In the genomic region with DNA sequence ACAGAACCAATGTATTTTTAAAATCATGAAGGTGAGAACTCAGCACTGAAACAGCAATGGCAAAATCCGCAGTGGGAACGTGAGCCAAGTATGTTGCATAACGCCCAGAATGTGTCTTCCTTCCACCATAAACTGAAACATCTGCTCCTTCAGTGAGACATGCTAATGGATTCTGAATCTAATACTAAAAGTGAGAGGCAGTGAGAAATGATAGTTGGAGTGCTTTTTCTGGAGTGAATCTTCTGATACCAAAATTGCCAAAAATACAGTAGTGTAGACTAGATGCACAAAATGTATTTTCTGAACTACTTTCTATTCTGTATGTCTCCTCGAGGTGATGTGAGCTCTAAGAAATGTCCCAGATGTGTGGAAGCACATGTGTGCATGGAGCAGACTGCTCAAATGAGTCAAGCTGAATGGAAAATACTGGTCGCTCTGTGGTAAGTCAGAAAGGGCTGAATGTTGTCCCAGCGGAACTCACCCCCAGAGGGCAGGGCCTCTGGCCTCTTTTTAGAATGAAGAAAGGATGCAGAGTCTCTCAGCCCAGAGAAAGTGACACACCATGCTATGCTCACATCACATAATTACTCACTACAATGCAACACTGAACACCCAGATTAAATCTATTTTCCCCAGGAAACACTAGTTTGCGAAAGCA, we compare ENCODE assay signal across 10 cellular contexts.
DNase-seq lines count a peak whose midpoint lies in the region; ATAC-seq, FAIRE-seq and TF ChIP-seq lines count a peak whose summit lies in the region.
"Had no signal": no experiment of that assay in that cellular context is flagged by ENCODE, and none has a peak within 500 bp of the region (broad histone marks: within the 10 kb centered on the region; RNA-seq: fewer than 3 reads in every experiment).

No MANE protein-coding gene starts in this region.

- H2AFZ ChIP-seq in astrocyte (ENCODE audit: low read depth, low read length): no peak overlapping the region

- intact Hi-C loops in activated CD4-positive, alpha-beta T cell treated with anti-CD3 and anti-CD28 coated beads for 36 hours (cut with DNase I, micrococcal nuclease): loop anchor here (1.0 to 10.0 kb wide), 6 partner anchors 42 to 295 kb away; partner anchors contain the start of gene ATP10A (in 2 of the 2)
- intact Hi-C loops in testis (cut with DNase I; ENCODE audit: low total_unique reads): no loop called here

- H4K20me1 ChIP-seq in astrocyte (ENCODE audit: insufficient read depth, low read length): peaks cover 9% of the 10 kb centered on the region

- peak overlapping the region; percentile 69 for H3K27ac ChIP-seq in astrocyte (ENCODE audit: low read depth, low read length)
- H3K27ac ChIP-seq in muscle layer of colon (ENCODE audit: low read depth, low read length): peak overlapping the region; percentile 58
- H3K27ac ChIP-seq in testis: peak overlapping the region in 1 of 2 donors; percentile 77
- H3K27ac ChIP-seq: C4-2B had no signal

- H3K36me3 Mint-ChIP-seq in activated CD4-positive, alpha-beta T cell treated with anti-CD3 and anti-CD28 coated beads for 36 hours (ENCODE audit: low read depth): no peaks in the 10 kb centered on the region
- H3K36me3 Mint-ChIP-seq in astrocyte (ENCODE audit: low read depth, unreplicated experiment): peaks cover 7% of the 10 kb centered on the region
- H3K36me3 Mint-ChIP-seq: memory B cell had no signal

- peaks cover 32% of the 10 kb centered on the region for H3K4me1 ChIP-seq in astrocyte (ENCODE audit: insufficient read depth, low read length)
- H3K4me1 ChIP-seq in muscle layer of colon (ENCODE audit: insufficient read depth, low read length): peaks cover 51% of the 10 kb centered on the region
- H3K4me1 ChIP-seq in testis: peaks cover 22% of the 10 kb centered on the region

- H3K4me3 Mint-ChIP-seq in activated CD4-positive, alpha-beta T cell treated with anti-CD3 and anti-CD28 coated beads for 36 hours: no peak overlapping the region
- no peak overlapping the region for H3K4me3 Mint-ChIP-seq in astrocyte (ENCODE audit: unreplicated experiment)
- H3K4me3 Mint-ChIP-seq: memory B cell had no signal

- ATAC-seq in activated CD4-positive, alpha-beta T cell treated with anti-CD3 and anti-CD28 coated beads for 36 hours: peak; percentile 98
- no peak for ATAC-seq in HG03521 (IDR thresholded peaks at IDR 0.05; ENCODE audit: unreplicated experiment)

- H3K9me3 Mint-ChIP-seq in activated CD4-positive, alpha-beta T cell treated with anti-CD3 and anti-CD28 coated beads for 36 hours (ENCODE audit: low read depth): no peaks in the 10 kb centered on the region
- peaks cover 3% of the 10 kb centered on the region for H3K9me3 Mint-ChIP-seq in astrocyte (ENCODE audit: unreplicated experiment)
- H3K9me3 Mint-ChIP-seq: memory B cell had no signal

- POLR2A ChIA-PET in activated CD4-positive, alpha-beta T cell treated with anti-CD3 and anti-CD28 coated beads for 36 hours (lab: Charles Lee): interaction anchor here (0.6 kb wide), 1 partner anchor 60 kb away, joined by 3 read pairs; no protein-coding TSS in a partner anchor

- H3K79me2 ChIP-seq in astrocyte (ENCODE audit: insufficient read depth, low read length): peaks cover 39% of the 10 kb centered on the region

- CTCF ChIA-PET in activated CD4-positive, alpha-beta T cell treated with anti-CD3 and anti-CD28 coated beads for 36 hours (lab: Charles Lee): interaction anchor here (1.0 to 1.6 kb wide), 3 partner anchors 17 to 144 kb away, joined by 3 read pairs; no protein-coding TSS in a partner anchor

- peak; percentile 78 for FAIRE-seq in astrocyte (lab: Jason Lieb, UNC)

- no peaks in the 10 kb centered on the region for H3K27me3 Mint-ChIP-seq in activated CD4-positive, alpha-beta T cell treated with anti-CD3 and anti-CD28 coated beads for 36 hours
- no peaks in the 10 kb centered on the region for H3K27me3 Mint-ChIP-seq in astrocyte (ENCODE audit: low read depth, unreplicated experiment)
- H3K27me3 Mint-ChIP-seq: memory B cell had no signal

- H3K9me3 ChIP-seq in astrocyte (ENCODE audit: insufficient read depth, low read depth, low read length) (no peaks in the 10 kb centered on the region), muscle layer of colon (ENCODE audit: low read length) (no peaks in the 10 kb centered on the region), testis (no peaks in the 10 kb centered on the region)

- peaks cover 62% of the 10 kb centered on the region for H3K4me1 Mint-ChIP-seq in activated CD4-positive, alpha-beta T cell treated with anti-CD3 and anti-CD28 coated beads for 36 hours
- peaks cover 47% of the 10 kb centered on the region for H3K4me1 Mint-ChIP-seq in astrocyte (ENCODE audit: low read depth, unreplicated experiment)

- H3K27ac Mint-ChIP-seq in activated CD4-positive, alpha-beta T cell treated with anti-CD3 and anti-CD28 coated beads for 36 hours: peak overlapping the region; percentile 65
- peak overlapping the region; percentile 71 for H3K27ac Mint-ChIP-seq in astrocyte (ENCODE audit: unreplicated experiment)
- H3K27ac Mint-ChIP-seq: memory B cell had no signal

- no peak overlapping the region for H3K4me3 ChIP-seq in astrocyte (ENCODE audit: insufficient read depth, low read depth, low read length)
- peak overlapping the region in 1 of 2 donors; percentile 45 for H3K4me3 ChIP-seq in muscle layer of colon (ENCODE audit: low read depth in 1 of 2, low read length in 2 of 2)
- no peak overlapping the region for H3K4me3 ChIP-seq in testis

- no peaks in the 10 kb centered on the region for H3K36me3 ChIP-seq in astrocyte (ENCODE audit: insufficient read depth, low read length)
- no peaks in the 10 kb centered on the region for H3K36me3 ChIP-seq in muscle layer of colon (ENCODE audit: insufficient read depth, low read length)
- H3K36me3 ChIP-seq in testis (ENCODE audit: low read depth, missing control alignments): no peaks in the 10 kb centered on the region

- 44 to 56% methylated on average over 7 of the region's 7 CpGs for WGBS in testis, 2 donors

- H3K27me3 ChIP-seq in astrocyte (ENCODE audit: insufficient read depth, low read length) (no peaks in the 10 kb centered on the region), muscle layer of colon (ENCODE audit: control insufficient read depth in 1 of 2, insufficient read depth in 2 of 2, low read length in 2 of 2) (no peaks in the 10 kb centered on the region), testis (no peaks in the 10 kb centered on the region)

- peak overlapping the region; percentile 64 for H3K4me2 ChIP-seq in astrocyte (ENCODE audit: low read length)

- TF ChIP-seq POLR2A in testis (IDR thresholded peaks at IDR 0.05): no peak

- H3K9ac ChIP-seq in astrocyte (ENCODE audit: low read length) (peak overlapping the region; percentile 15), muscle layer of colon (ENCODE audit: low read length) (no peak overlapping the region)

- TF ChIP-seq CTCF in astrocyte (IDR thresholded peaks at IDR 0.05; ENCODE audit: insufficient read depth, low read depth, low read length) (no peak), testis (IDR thresholded peaks at IDR 0.05) (no peak)

- DNase-seq in activated CD4-positive, alpha-beta T cell treated with anti-CD3 and anti-CD28 coated beads for 36 hours: peak; percentile 78
- DNase-seq in activated CD4-positive, alpha-beta T cell treated with anti-CD3 and anti-CD28 coated beads, Interleukin-2, amount 50 U/mL, for 1 hour: no peak
- DNase-seq in astrocyte (ENCODE audit: low read depth) (peak; percentile 84), testis (peak; percentile 74), NCI-H2171 (lab: John Stamatoyannopoulos, UW) (no peak), T-helper 9 cell (no peak)

Comparison
In these comparisons a context has a peak if more than half of its experiments do, and no peak if none do; other contexts are left out.
1. DNase-seq: peak in activated CD4-positive, alpha-beta T cell treated with anti-CD3 and anti-CD28 coated beads for 36 hours (single experiment), astrocyte (single experiment) and testis (single experiment); none in activated CD4-positive, alpha-beta T cell treated with anti-CD3 and anti-CD28 coated beads, Interleukin-2, amount 50 U/mL, for 1 hour (single experiment), NCI-H2171 (single experiment) and T-helper 9 cell (single experiment).